Comparison of ENCODE assay signal across 16 cellular contexts in the genomic region with DNA sequence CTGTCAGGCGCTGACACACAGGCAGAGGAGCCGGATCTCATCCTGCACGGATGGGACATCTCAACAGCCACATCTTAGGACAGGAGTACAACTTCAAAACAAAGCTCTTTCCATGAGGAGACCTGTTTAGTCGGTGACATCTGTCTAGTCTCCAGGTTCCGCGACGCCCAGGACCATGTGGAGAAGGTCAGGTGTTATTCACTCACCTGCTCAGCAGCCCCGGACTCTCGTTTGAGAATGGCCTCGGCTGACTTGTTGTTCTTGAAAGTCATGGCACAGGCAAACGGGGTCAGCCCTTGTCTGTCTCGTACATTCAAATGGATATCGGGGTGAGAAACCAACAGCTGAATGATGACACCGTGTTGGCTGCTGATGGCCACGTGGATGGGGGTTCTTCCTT. TPM values are rescaled to one million over a fixed set of nuclear protein-coding genes. Genes with fewer than 3 reads are reported as not detected.
A peak's percentile ranks its signal among the peaks of the same experiment; 100 is the strongest.
DNase-seq lines count a peak whose midpoint lies in the region; ATAC-seq, FAIRE-seq and TF ChIP-seq lines count a peak whose summit lies in the region.
"Had no signal": no experiment of that assay in that cellular context is flagged by ENCODE, and none has a peak within 500 bp of the region (broad histone marks: within the 10 kb centered on the region; RNA-seq: fewer than 3 reads in every experiment).

No MANE protein-coding gene starts in this region.

- H3K27me3 ChIP-seq in CD4-positive, alpha-beta memory T cell (ENCODE audit: insufficient read depth, low read length) = no peaks in the 10 kb centered on the region
- no peaks in the 10 kb centered on the region for H3K27me3 ChIP-seq in bronchial epithelial cell (ENCODE audit: control insufficient read depth, insufficient read depth, low read length)
- H3K27me3 ChIP-seq: MG63 had no signal

- H3K4me1 ChIP-seq in CD4-positive, alpha-beta memory T cell (ENCODE audit: insufficient read depth, low read length) = peaks cover 48% of the 10 kb centered on the region

- FAIRE-seq in bronchial epithelial cell (lab: Jason Lieb, UNC) = peak; percentile 55
- FAIRE-seq: D721Med, HepG2 had no signal

- no peaks in the 10 kb centered on the region for H3K9me3 ChIP-seq in CD4-positive, alpha-beta memory T cell (ENCODE audit: control insufficient read depth in 1 of 2, low read length in 2 of 2)
- H3K9me3 ChIP-seq: MG63 had no signal

- peak overlapping the region; percentile 94 for H3K27ac Mint-ChIP-seq in activated T-cell treated with anti-CD3 and anti-CD28 coated beads, Interleukin-2, amount 50 U/mL, for 24 hours
- peak overlapping the region in 6 of 7 donors; percentile 29 to 99 (median 96) for H3K27ac Mint-ChIP-seq in CD4-positive, alpha-beta memory T cell

- TF ChIP-seq CTCF in bronchial epithelial cell (IDR thresholded peaks at IDR 0.05; ENCODE audit: insufficient read depth, low read length, severe bottlenecking) = no peak

- ATAC-seq in GM21526 (IDR thresholded peaks at IDR 0.05; ENCODE audit: low FRiP score, unreplicated experiment) = no peak
- ATAC-seq: HepG2 had no signal

- H3K9me3 Mint-ChIP-seq in activated T-cell treated with anti-CD3 and anti-CD28 coated beads, Interleukin-2, amount 50 U/mL, for 24 hours = no peaks in the 10 kb centered on the region
- H3K9me3 Mint-ChIP-seq in CD4-positive, alpha-beta memory T cell = no peaks in the 10 kb centered on the region

- no peak overlapping the region for H3K27ac ChIP-seq in CD4-positive, alpha-beta memory T cell (ENCODE audit: low read depth, low read length)
- H3K27ac ChIP-seq: PC-9 had no signal

- H3K4me1 Mint-ChIP-seq in activated T-cell treated with anti-CD3 and anti-CD28 coated beads, Interleukin-2, amount 50 U/mL, for 24 hours (ENCODE audit: low read depth) = peaks cover 53% of the 10 kb centered on the region
- peaks cover 38 to 55% (median 45%) of the 10 kb centered on the region in 4 donors for H3K4me1 Mint-ChIP-seq in CD4-positive, alpha-beta memory T cell

- H3K27me3 Mint-ChIP-seq in activated T-cell treated with anti-CD3 and anti-CD28 coated beads, Interleukin-2, amount 50 U/mL, for 24 hours = no peaks in the 10 kb centered on the region
- H3K27me3 Mint-ChIP-seq in CD4-positive, alpha-beta memory T cell = no peaks in the 10 kb centered on the region

- H3K4me3 Mint-ChIP-seq in activated T-cell treated with anti-CD3 and anti-CD28 coated beads, Interleukin-2, amount 50 U/mL, for 24 hours = no peak overlapping the region
- H3K4me3 Mint-ChIP-seq in CD4-positive, alpha-beta memory T cell = no peak overlapping the region

- peaks cover 97% of the 10 kb centered on the region for H3K36me3 Mint-ChIP-seq in activated T-cell treated with anti-CD3 and anti-CD28 coated beads, Interleukin-2, amount 50 U/mL, for 24 hours (ENCODE audit: low read depth)
- H3K36me3 Mint-ChIP-seq in CD4-positive, alpha-beta memory T cell = peaks cover 41 to 72% of the 10 kb centered on the region in 2 donors

- H3K4me3 ChIP-seq in CD4-positive, alpha-beta memory T cell (ENCODE audit: low read length in 2 of 2) = no peak overlapping the region
- H3K4me3 ChIP-seq in bronchial epithelial cell (ENCODE audit: low read depth, low read length) = no peak overlapping the region
- H3K4me3 ChIP-seq: MG63, PC-9 had no signal

- intact Hi-C loops in CD4-positive, alpha-beta memory T cell (cut with micrococcal nuclease) = no loop called here
- intact Hi-C loops in posterior vena cava (cut with DNase I) = no loop called here

- DNase-seq in activated T-cell treated with anti-CD3 and anti-CD28 coated beads, Interleukin-2, amount 50 U/mL, for 24 hours = no peak
- DNase-seq in activated T-cell treated with anti-CD3 and anti-CD28 coated beads for 4 hours (no peak), bronchial epithelial cell (ENCODE audit: low read depth) (no peak), posterior vena cava (ENCODE audit: low spot score) (peak; percentile 42), inferior parietal cortex (ENCODE audit: extremely low spot score) (no peak)
- DNase-seq in CD4-positive, alpha-beta memory T cell = no peak
- DNase-seq: DMS79, H7, MG63, NCI-H1092, NCI-H2081 treated with DMSO at 0.1 percent for 48 hours, NCI-H524, PC-9 had no signal

- CTCF ChIA-PET in CD4-positive, alpha-beta memory T cell (lab: Charles Lee; ENCODE audit: partially characterized antibody) = interaction anchor here (1.6 kb wide), 1 partner anchor 12 kb away, joined by 7 read pairs; no protein-coding TSS in a partner anchor

- POLR2A ChIA-PET in CD4-positive, alpha-beta memory T cell (lab: Charles Lee; ENCODE audit: partially characterized antibody) = interaction anchor here (5.1 kb wide), 1 partner anchor 35 kb away, joined by 121 read pairs; a partner anchor contains a TSS

- peaks cover 53% of the 10 kb centered on the region for H3K36me3 ChIP-seq in CD4-positive, alpha-beta memory T cell (ENCODE audit: insufficient read depth, low read length)
- peaks cover 39% of the 10 kb centered on the region for H3K36me3 ChIP-seq in bronchial epithelial cell (ENCODE audit: control insufficient read depth, insufficient read depth, low read length)

RNA-seq across cellular contexts. Expression of a gene that starts 35.7 kb away (rescaled TPM):
- total RNA-seq in CD4-positive, alpha-beta memory T cell = 10 to 100 TPM in 1 of 2 experiments, 1 to 10 TPM in 1; 9.0 to 10.5 TPM
- 10 to 100 TPM; 13.1 to 19.9 TPM for polyA plus RNA-seq in CD4-positive, alpha-beta memory T cell
- total RNA-seq in bronchial epithelial cell (12.9 and 13.3 TPM in 2 replicates), posterior vena cava (10 to 100 TPM; 11.1 to 16.8 TPM)

RNA-seq across cellular contexts. Expression of a gene that starts 35.8 kb away (rescaled TPM):
- total RNA-seq in CD4-positive, alpha-beta memory T cell = 100 to 1,000 TPM; 109 to 116 TPM
- 1 to 10 TPM; 1.1 to 9.2 TPM for polyA plus RNA-seq in CD4-positive, alpha-beta memory T cell
- 17.1 and 19.7 TPM in 2 replicates for total RNA-seq in bronchial epithelial cell
- 10 to 100 TPM; 46.6 to 49.5 TPM for total RNA-seq in posterior vena cava
